8 cellular contexts compared by ENCODE assay signal in genomic region chr12:4274396-4274959, GRCh38. TPM values are rescaled to one million over a fixed set of nuclear protein-coding genes. Genes with fewer than 3 reads are reported as not detected.
A peak's percentile ranks its signal among the peaks of the same experiment; 100 is the strongest.
DNase-seq lines count a peak whose midpoint lies in the region; ATAC-seq and TF ChIP-seq lines count a peak whose summit lies in the region.

No MANE protein-coding gene starts in this region.

- TF ChIP-seq POLR2A in GM18505 (IDR thresholded peaks at IDR 0.05; ENCODE audit: borderline replicate concordance, extremely low read depth, insufficient read depth, insufficient read length) = peak; percentile 20

- DNase-seq in activated B cell treated with CpG ODN at 0.5 μM for 24 hours = no peak
- no peak for DNase-seq in epithelial cell of prostate (ENCODE audit: low read depth, low spot score)
- DNase-seq in NCI-H2171 (lab: John Stamatoyannopoulos, UW) = no peak
- no peak for DNase-seq in NCI-H774 (lab: John Stamatoyannopoulos, UW)
- no peak for DNase-seq in NCI-H2171 treated with DMSO at 0.1 percent for 48 hours (lab: John Stamatoyannopoulos, UW)

- peaks cover 61% of the 10 kb centered on the region for H3K4me1 ChIP-seq in neuron (ENCODE audit: insufficient read depth, low read length)

- H3K9me3 ChIP-seq in neuron (ENCODE audit: low read length) = no peaks in the 10 kb centered on the region

- POLR2A ChIA-PET in activated B cell treated with CpG ODN at 0.5 μM for 24 hours (lab: Charles Lee) = interaction anchor here (0.6 to 10.3 kb wide), 17 partner anchors 58 to 401 kb away, joined by 3 to 291 read pairs (median 6); partner anchors contain the start of genes AKAP3, NDUFA9 and PARP11

- H3K27ac ChIP-seq in epithelial cell of prostate = peak overlapping the region; percentile 89

- peak overlapping the region; percentile 14 for H2AFZ ChIP-seq in neuron (ENCODE audit: low read depth, low read length)

- CTCF ChIA-PET in activated B cell treated with CpG ODN at 0.5 μM for 24 hours (lab: Charles Lee) = interaction anchor here (0.7 to 5.8 kb wide), 5 partner anchors 106 to 388 kb away, joined by 3 to 206 read pairs (median 100); no protein-coding TSS in a partner anchor

- intact Hi-C loops in activated B cell treated with CpG ODN at 0.5 μM for 24 hours (cut with micrococcal nuclease) = loop anchor here (10.0 kb wide), 1 partner anchor 1480 kb away; the partner anchor contains the start of gene FKBP4

- H3K4me3 Mint-ChIP-seq in activated B cell treated with CpG ODN at 0.5 μM for 24 hours = peak overlapping the region; percentile 91

- no peak for ATAC-seq in GM18505 (IDR thresholded peaks at IDR 0.05; ENCODE audit: unreplicated experiment)
- no peak for ATAC-seq in activated B cell treated with CpG ODN at 0.5 μM for 24 hours (ENCODE audit: low read depth)
- ATAC-seq in GM21619 (IDR thresholded peaks at IDR 0.05; ENCODE audit: unreplicated experiment) = no peak

- peak overlapping the region; percentile 75 for H3K4me3 ChIP-seq in neuron (ENCODE audit: low read length)

- peaks cover 43% of the 10 kb centered on the region for H3K4me1 Mint-ChIP-seq in activated B cell treated with CpG ODN at 0.5 μM for 24 hours

- H3K27me3 Mint-ChIP-seq in activated B cell treated with CpG ODN at 0.5 μM for 24 hours = no peaks in the 10 kb centered on the region

- TF ChIP-seq CTCF in activated B cell treated with CpG ODN at 0.5 μM for 24 hours (IDR thresholded peaks at IDR 0.05) = no peak

- H3K36me3 Mint-ChIP-seq in activated B cell treated with CpG ODN at 0.5 μM for 24 hours (ENCODE audit: low read depth) = peaks cover 44% of the 10 kb centered on the region

- H3K27me3 ChIP-seq in neuron (ENCODE audit: insufficient read depth, low read length) = peaks cover 17% of the 10 kb centered on the region

- no peaks in the 10 kb centered on the region for H3K9me3 Mint-ChIP-seq in activated B cell treated with CpG ODN at 0.5 μM for 24 hours

- peak overlapping the region; percentile 83 for H3K27ac Mint-ChIP-seq in activated B cell treated with CpG ODN at 0.5 μM for 24 hours

- peaks cover 30% of the 10 kb centered on the region for H3K36me3 ChIP-seq in neuron (ENCODE audit: insufficient read depth, low read length)

RNA-seq across cellular contexts. Expression of gene CCND2, which starts 0.9 kb away (rescaled TPM):
- 230 and 237 TPM in 2 replicates for total RNA-seq in activated B cell treated with CpG ODN at 0.5 μM for 24 hours

RNA-seq across cellular contexts. Expression of gene TIGAR, which starts 46.5 kb away (rescaled TPM):
- 10.0 and 10.2 TPM in 2 replicates for total RNA-seq in activated B cell treated with CpG ODN at 0.5 μM for 24 hours
